ENCODE assay signal across 16 cellular contexts in the genomic region with DNA sequence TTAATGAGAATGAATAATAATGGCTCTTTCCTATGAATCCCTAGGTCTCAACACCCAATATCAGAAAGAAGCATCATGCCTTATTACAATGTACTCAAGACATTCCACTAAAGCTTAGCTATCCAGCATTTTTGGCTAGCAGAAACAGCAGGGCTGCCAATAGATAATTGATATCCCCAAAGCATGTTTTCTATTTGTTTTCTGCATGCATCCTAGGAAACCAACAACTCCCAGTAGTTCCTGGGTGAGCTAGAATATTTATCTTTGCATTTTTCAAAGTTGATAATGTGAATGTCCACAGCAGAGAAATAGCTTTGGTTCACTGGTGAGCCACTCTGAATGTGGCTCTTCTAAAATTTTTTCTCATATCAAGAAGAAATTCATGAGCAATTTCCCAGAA. TPM values are rescaled to one million over a fixed set of nuclear protein-coding genes. Genes with fewer than 3 reads are reported as not detected.
DNase-seq lines count a peak whose midpoint lies in the region; ATAC-seq and TF ChIP-seq lines count a peak whose summit lies in the region.
"Had no signal": no experiment of that assay in that cellular context is flagged by ENCODE, and none has a peak within 500 bp of the region (broad histone marks: within the 10 kb centered on the region; RNA-seq: fewer than 3 reads in every experiment).

No MANE protein-coding gene starts in this region.

- H3K27me3 Mint-ChIP-seq in stimulated activated naive CD8-positive, alpha-beta T cell treated with anti-CD3 and anti-CD28 coated beads, Interleukin-15, amount 100 ng/mL, for 72 hours: peaks cover 37% of the 10 kb centered on the region

- H3K27ac ChIP-seq in left ventricle myocardium inferior (replicated peaks) (no peak overlapping the region), body of pancreas (no peak overlapping the region)
- H3K27ac ChIP-seq: BLaER1, HL-60 had no signal

- TF ChIP-seq CTCF in left ventricle myocardium inferior (IDR thresholded peaks at IDR 0.05; ENCODE audit: borderline replicate concordance) (no peak), body of pancreas (IDR thresholded peaks at IDR 0.05) (no peak)

- H3K9me3 ChIP-seq in left ventricle myocardium inferior (replicated peaks): peaks cover 4% of the 10 kb centered on the region
- H3K9me3 ChIP-seq in body of pancreas: no peaks in the 10 kb centered on the region
- H3K9me3 ChIP-seq: HAP-1 had no signal

- H3K4me1 Mint-ChIP-seq in stimulated activated naive CD8-positive, alpha-beta T cell treated with anti-CD3 and anti-CD28 coated beads, Interleukin-15, amount 100 ng/mL, for 72 hours: peaks cover 5% of the 10 kb centered on the region
- H3K4me1 Mint-ChIP-seq: CD8-positive, alpha-beta memory T cell had no signal

- H3K27me3 ChIP-seq in left ventricle myocardium inferior (ENCODE audit: low read depth) (peaks cover 7% of the 10 kb centered on the region), body of pancreas (no peaks in the 10 kb centered on the region)
- H3K27me3 ChIP-seq: BLaER1 had no signal

- H3K27ac Mint-ChIP-seq in stimulated activated naive CD8-positive, alpha-beta T cell treated with anti-CD3 and anti-CD28 coated beads, Interleukin-15, amount 100 ng/mL, for 72 hours: no peak overlapping the region

- peaks cover 10 to 12% of the 10 kb centered on the region in 2 donors for H3K9me3 Mint-ChIP-seq in stimulated activated naive CD8-positive, alpha-beta T cell treated with anti-CD3 and anti-CD28 coated beads, Interleukin-15, amount 100 ng/mL, for 72 hours

- no peak overlapping the region for H3K4me3 Mint-ChIP-seq in stimulated activated naive CD8-positive, alpha-beta T cell treated with anti-CD3 and anti-CD28 coated beads, Interleukin-15, amount 100 ng/mL, for 72 hours
- H3K4me3 Mint-ChIP-seq: CD8-positive, alpha-beta memory T cell had no signal

- H3K4me1 ChIP-seq in left ventricle myocardium inferior: peaks cover 14% of the 10 kb centered on the region
- no peaks in the 10 kb centered on the region for H3K4me1 ChIP-seq in body of pancreas
- H3K4me1 ChIP-seq: BLaER1, Caco-2, HAP-1 had no signal

- ATAC-seq in left cardiac atrium: peak; percentile 41 to 58
- peak; percentile 50 for ATAC-seq in body of pancreas
- ATAC-seq in stimulated activated naive CD8-positive, alpha-beta T cell treated with anti-CD3 and anti-CD28 coated beads, Interleukin-15, amount 100 ng/mL, for 72 hours: no peak

- H3K36me3 ChIP-seq in left ventricle myocardium inferior (no peaks in the 10 kb centered on the region), body of pancreas (replicated peaks in 1 of 2; ENCODE audit: insufficient read depth in 1 of 2, low read depth in 2 of 2) (no peaks in the 10 kb centered on the region)
- H3K36me3 ChIP-seq: BLaER1, HAP-1 had no signal

- no peak for DNase-seq in left cardiac atrium
- DNase-seq in left ventricle myocardium inferior: no peak
- DNase-seq in EH (ENCODE audit: low read depth): peak; percentile 22
- DNase-seq in body of pancreas: no peak
- peak; percentile 46 for DNase-seq in stromal cell of bone marrow (ENCODE audit: low read depth)
- no peak for DNase-seq in activated naive CD4-positive, alpha-beta T cell treated with anti-CD3 and anti-CD28 coated beads, Interleukin-2, amount 50 U/mL, for 16 hours
- no peak for DNase-seq in stimulated activated naive CD8-positive, alpha-beta T cell treated with anti-CD3 and anti-CD28 coated beads, Interleukin-15, amount 100 ng/mL, for 72 hours
- DNase-seq: AML-193; Caco-2; CD8-positive, alpha-beta memory T cell; DND-41; GF-D8 had no signal

- TF ChIP-seq POLR2A in body of pancreas (IDR thresholded peaks at IDR 0.05): no peak

- H3K4me3 ChIP-seq in left ventricle myocardium inferior (no peak overlapping the region), body of pancreas (no peak overlapping the region)
- H3K4me3 ChIP-seq: BLaER1, HAP-1 had no signal

- intact Hi-C loops in left cardiac atrium (cut with DNase I): no loop called here
- intact Hi-C loops in left ventricle myocardium inferior (cut with micrococcal nuclease): no loop called here
- intact Hi-C loops in body of pancreas (cut with DNase I): no loop called here

RNA-seq across cellular contexts. Expression of gene ANTXR1, which starts 5.8 kb away (rescaled TPM):
- total RNA-seq in left cardiac atrium (10 to 100 TPM; 38.4 to 39.9 TPM), left ventricle myocardium inferior (23.3 TPM), body of pancreas (10 to 100 TPM in 1 of 2 donors, 1 to 10 TPM in 1; 9.3 to 11.2 TPM)

RNA-seq across cellular contexts. Expression of gene GKN1, which starts 32.7 kb away (rescaled TPM):
- total RNA-seq in left cardiac atrium (not detected), left ventricle myocardium inferior (not detected), body of pancreas (not detected)
- total RNA-seq: Caco-2; CD8-positive, alpha-beta memory T cell; H1 had no signal

RNA-seq across cellular contexts. Expression of gene GKN2, which starts 54.5 kb away (rescaled TPM):
- total RNA-seq in left cardiac atrium: not detected
- total RNA-seq in left ventricle myocardium inferior: not detected
- total RNA-seq in body of pancreas: not detected
- total RNA-seq: Caco-2; CD8-positive, alpha-beta memory T cell; H1 had no signal

Comparison
In these comparisons a context has a peak if more than half of its experiments do, and no peak if none do; other contexts are left out.
1. DNase-seq: peak in EH (single experiment) and stromal cell of bone marrow (single experiment); none in left cardiac atrium (single experiment), left ventricle myocardium inferior (single experiment), body of pancreas (0 of 4), activated naive CD4-positive, alpha-beta T cell treated with anti-CD3 and anti-CD28 coated beads, Interleukin-2, amount 50 U/mL, for 16 hours (single experiment) and stimulated activated naive CD8-positive, alpha-beta T cell treated with anti-CD3 and anti-CD28 coated beads, Interleukin-15, amount 100 ng/mL, for 72 hours (0 of 2).